Comparison of ENCODE assay signal across 8 cellular contexts in the genomic region with DNA sequence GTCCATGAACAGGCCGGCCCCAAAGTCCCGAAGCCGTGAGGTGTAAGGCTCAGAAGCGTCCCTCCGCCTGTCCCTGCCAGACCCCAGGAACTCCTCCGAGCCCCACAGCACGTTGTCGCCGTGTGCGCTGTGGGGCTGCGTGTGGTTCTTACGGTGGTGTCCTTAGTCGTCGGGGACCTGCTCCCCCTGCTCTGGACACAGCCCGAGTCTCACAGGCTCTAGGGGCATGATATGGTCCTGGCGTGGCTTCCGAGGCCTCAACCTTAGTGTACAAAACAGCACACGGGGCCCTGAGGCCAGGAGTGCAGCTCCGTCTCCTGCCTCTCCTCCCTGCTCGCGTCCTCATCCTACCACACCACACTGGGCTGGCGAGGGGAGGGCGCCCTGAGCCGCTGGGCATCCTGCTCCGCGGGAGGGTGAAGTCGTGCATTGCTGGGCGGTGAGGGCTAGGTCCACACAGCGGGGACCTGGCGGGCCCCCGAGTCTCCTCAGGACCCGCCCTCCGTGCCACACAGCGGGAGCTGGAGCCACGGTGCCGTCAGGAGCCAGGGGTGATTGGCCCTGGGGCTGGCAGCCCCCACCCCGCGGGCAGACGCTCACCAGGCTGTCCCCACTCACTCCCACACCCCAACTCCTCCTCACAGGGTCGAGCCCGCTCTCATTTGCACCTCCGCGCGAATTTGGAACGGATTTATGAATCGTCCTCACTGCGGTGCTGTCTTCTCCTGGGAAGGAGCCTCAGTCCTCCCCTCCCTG. TPM values are rescaled to one million over a fixed set of nuclear protein-coding genes. Genes with fewer than 3 reads are reported as not detected.
DNase-seq lines count a peak whose midpoint lies in the region; ATAC-seq and TF ChIP-seq lines count a peak whose summit lies in the region.

No MANE protein-coding gene starts in this region.

- H3K4me1 Mint-ChIP-seq in CD14-positive monocyte: peaks cover 42% of the 10 kb centered on the region

- H3K9me3 ChIP-seq in mammary epithelial cell (replicated peaks; ENCODE audit: insufficient read depth, low read length) (no peaks in the 10 kb centered on the region), muscle layer of colon (ENCODE audit: low read length) (no peaks in the 10 kb centered on the region)

- peak overlapping the region; percentile 90 for H3K4me2 ChIP-seq in mammary epithelial cell (ENCODE audit: insufficient read depth, low read depth, low read length)

- intact Hi-C loops in CD14-positive monocyte (cut with micrococcal nuclease) (loop anchor here in 1 of 2 donors (5.0 kb wide), 2 partner anchors 49 to 56 kb away; partner anchors contain the start of genes ARHGDIA and ASPSCR1), mammary epithelial cell (cut with micrococcal nuclease) (no loop called here)

- peak overlapping the region in 1 of 7 donors; percentile 31 for H3K27ac Mint-ChIP-seq in CD14-positive monocyte

- no peaks in the 10 kb centered on the region for H3K27me3 ChIP-seq in mammary epithelial cell (ENCODE audit: insufficient read depth, low read length)
- H3K27me3 ChIP-seq in muscle layer of colon (ENCODE audit: control insufficient read depth in 1 of 2, insufficient read depth in 2 of 2, low read length in 2 of 2): peaks cover 0 to 12% of the 10 kb centered on the region in 2 donors

- ATAC-seq in GM19467 (IDR thresholded peaks at IDR 0.05; ENCODE audit: unreplicated experiment): no peak

- no peak for TF ChIP-seq CTCF in CD14-positive monocyte (IDR thresholded peaks at IDR 0.05)
- no peak for TF ChIP-seq CTCF in mammary epithelial cell (conservative IDR thresholded peaks at IDR 0.05 in 1 of 2, IDR thresholded peaks at IDR 0.05 in 1 of 2; ENCODE audit: extremely low read depth in 1 of 2, insufficient read depth in 1 of 2, low read depth in 1 of 2, low read length in 2 of 2)

- 56% methylated on average over 26 of the region's 47 CpGs for WGBS in mammary epithelial cell (ENCODE audit: low coverage, missing lambda C conversion rate)

- no peaks in the 10 kb centered on the region for H4K20me1 ChIP-seq in mammary epithelial cell (ENCODE audit: insufficient read depth, low read length)

- CTCF ChIA-PET in mammary epithelial cell (lab: Charles Lee; ENCODE audit: low non-redundant PET): no interaction called here

- H3K27me3 Mint-ChIP-seq in CD14-positive monocyte (ENCODE audit: low read depth in 3 of 3): peaks cover 32 to 45% (median 36%) of the 10 kb centered on the region in 3 donors

- H2AFZ ChIP-seq in mammary epithelial cell (ENCODE audit: low read depth, low read length): peak overlapping the region; percentile 83

- in situ Hi-C loops in mammary epithelial cell (cut with MboI; ENCODE audit: low sequenced_read_pairs in 2 of 2): no loop called here

- H3K9ac ChIP-seq in mammary epithelial cell (ENCODE audit: insufficient read depth, low read length) (no peak overlapping the region), muscle layer of colon (ENCODE audit: low read length) (no peak overlapping the region)

- H3K36me3 ChIP-seq in mammary epithelial cell (ENCODE audit: insufficient read depth, low read length): no peaks in the 10 kb centered on the region
- no peaks in the 10 kb centered on the region for H3K36me3 ChIP-seq in muscle layer of colon (ENCODE audit: insufficient read depth, low read length)

- no peak for DNase-seq in CD14-positive monocyte (ENCODE audit: low spot score)
- DNase-seq in HuH-7 (ENCODE audit: low spot score): peak; percentile 55
- DNase-seq in mammary epithelial cell: no peak
- no peak for DNase-seq in HPDE6-E6E7 (ENCODE audit: extremely low spot score)
- DNase-seq in glomerular visceral epithelial cell (ENCODE audit: extremely low spot score): no peak
- DNase-seq in SKM-1 (lab: John Stamatoyannopoulos, UW; ENCODE audit: unreplicated experiment): no peak

- H3K36me3 Mint-ChIP-seq in CD14-positive monocyte: peaks cover 0 to 2% of the 10 kb centered on the region in 2 donors

- dilution Hi-C loops in mammary epithelial cell (cut with HindIII; ENCODE audit: low sequenced_read_pairs): no loop called here

- peak overlapping the region; percentile 60 to 78 for H3K4me3 Mint-ChIP-seq in CD14-positive monocyte

- H3K79me2 ChIP-seq in mammary epithelial cell (ENCODE audit: insufficient read depth, low read length): peaks cover 35% of the 10 kb centered on the region

- peaks cover 0 to 5% (median 0%) of the 10 kb centered on the region in 7 donors for H3K9me3 Mint-ChIP-seq in CD14-positive monocyte

- no peak overlapping the region for H3K27ac ChIP-seq in mammary epithelial cell (ENCODE audit: insufficient read depth, low read depth, low read length)
- no peak overlapping the region for H3K27ac ChIP-seq in muscle layer of colon (ENCODE audit: low read depth, low read length)

- peak overlapping the region; percentile 53 to 72 (median 70) for H3K4me3 ChIP-seq in mammary epithelial cell (replicated peaks in 1 of 3; ENCODE audit: insufficient read depth in 1 of 3, low read depth in 2 of 3, low read length in 3 of 3)
- peak overlapping the region; percentile 47 to 67 for H3K4me3 ChIP-seq in muscle layer of colon (ENCODE audit: low read depth in 1 of 2, low read length in 2 of 2)

- H3K4me1 ChIP-seq in mammary epithelial cell (ENCODE audit: insufficient read depth, low read length): peaks cover 33% of the 10 kb centered on the region
- H3K4me1 ChIP-seq in muscle layer of colon (ENCODE audit: insufficient read depth, low read length): peaks cover 35% of the 10 kb centered on the region

- BruUV-seq in mammary epithelial cell (replicated peaks; lab: Mats Ljungman, UMichigan): no TSS peak

RNA-seq across cellular contexts. Expression of gene MAFG, which starts 1.1 kb away (rescaled TPM):
- polyA plus RNA-seq in CD14-positive monocyte (1 to 10 TPM; 7.4 to 7.6 TPM), mammary epithelial cell (11.5 TPM)
- 10 to 100 TPM; 19.8 to 27.9 TPM for total RNA-seq in mammary epithelial cell
- 11.3 TPM for polyA minus RNA-seq in mammary epithelial cell

RNA-seq across cellular contexts. Expression of gene PYCR1, which starts 8.4 kb away (rescaled TPM):
- polyA plus RNA-seq in CD14-positive monocyte (not detected), mammary epithelial cell (32.3 TPM)
- 10 to 100 TPM; 86.9 to 98.7 TPM for total RNA-seq in mammary epithelial cell
- 15.5 TPM for polyA minus RNA-seq in mammary epithelial cell

RNA-seq across cellular contexts. Expression of gene SIRT7, which starts 10.7 kb away (rescaled TPM):
- polyA plus RNA-seq in CD14-positive monocyte (10 to 100 TPM; 22.5 to 23.7 TPM), mammary epithelial cell (7.2 TPM)
- total RNA-seq in mammary epithelial cell: 10 to 100 TPM; 15.5 to 28.1 TPM
- polyA minus RNA-seq in mammary epithelial cell: 12.6 TPM

RNA-seq across cellular contexts. Expression of gene PCYT2, which starts 17.5 kb away (rescaled TPM):
- polyA plus RNA-seq in CD14-positive monocyte: 10 to 100 TPM; 10.7 to 11.0 TPM
- total RNA-seq in mammary epithelial cell: 10 to 100 TPM; 23.5 to 48.7 TPM
- 51.6 TPM for polyA plus RNA-seq in mammary epithelial cell
- 33.7 TPM for polyA minus RNA-seq in mammary epithelial cell

RNA-seq across cellular contexts. Expression of gene MYADML2, which starts 18.4 kb away (rescaled TPM):
- polyA plus RNA-seq in CD14-positive monocyte: not detected
- not detected for total RNA-seq in mammary epithelial cell
- not detected for polyA plus RNA-seq in mammary epithelial cell
- not detected for polyA minus RNA-seq in mammary epithelial cell

Comparison
In these comparisons a context has a peak if more than half of its experiments do, and no peak if none do; other contexts are left out.
1. RNA of gene PYCR1, which starts 8.4 kb away (polyA plus RNA-seq): 32.3 TPM in mammary epithelial cell (single experiment); not detected in CD14-positive monocyte; every median in the first group is over 10 times any median in the second.